11 cellular contexts compared by ENCODE assay signal in genomic region chr5:140925806-140926205, GRCh38. TPM values are rescaled to one million over a fixed set of nuclear protein-coding genes. Genes with fewer than 3 reads are reported as not detected.
DNase-seq lines count a peak whose midpoint lies in the region; ATAC-seq and TF ChIP-seq lines count a peak whose summit lies in the region.
"Had no signal": no experiment of that assay in that cellular context is flagged by ENCODE, and none has a peak within 500 bp of the region (broad histone marks: within the 10 kb centered on the region; RNA-seq: fewer than 3 reads in every experiment).

No MANE protein-coding gene starts in this region.

- H3K27me3 Mint-ChIP-seq in glutamatergic neuron (ENCODE audit: unreplicated experiment) = peaks cover 5% of the 10 kb centered on the region
- peaks cover 25% of the 10 kb centered on the region for H3K27me3 Mint-ChIP-seq in progenitor cell of endocrine pancreas

- H3K4me3 Mint-ChIP-seq in glutamatergic neuron (ENCODE audit: unreplicated experiment) = peak overlapping the region; percentile 88
- peak overlapping the region; percentile 78 for H3K4me3 Mint-ChIP-seq in progenitor cell of endocrine pancreas (ENCODE audit: low read depth)
- H3K4me3 Mint-ChIP-seq: activated CD8-positive, alpha-beta memory T cell treated with anti-CD3 and anti-CD28 coated beads, Interleukin-2, amount 10 ng/mL, durations not matched to agents 7 days and 5 days; central memory CD8-positive, alpha-beta T cell had no signal

- H3K9me3 ChIP-seq in ES-I3 (ENCODE audit: control insufficient read depth, insufficient read depth, low read length) = no peaks in the 10 kb centered on the region

- CTCF ChIA-PET in RWPE1 (lab: Yijun Ruan, JAX) = interaction anchor here (0.5 to 4.2 kb wide), 28 partner anchors 9 to 1074 kb away, joined by 3 to 85 read pairs (median 4); partner anchors contain the start of genes PCDHA13, PCDHA8 and PCDHAC2

- ATAC-seq in HG03432 (IDR thresholded peaks at IDR 0.05; ENCODE audit: unreplicated experiment) = no peak
- ATAC-seq: activated CD8-positive, alpha-beta memory T cell treated with anti-CD3 and anti-CD28 coated beads, Interleukin-2, amount 10 ng/mL, durations not matched to agents 7 days and 5 days had no signal

- H3K9me3 Mint-ChIP-seq in glutamatergic neuron (ENCODE audit: unreplicated experiment) (peaks cover 9% of the 10 kb centered on the region), progenitor cell of endocrine pancreas (ENCODE audit: low read depth) (no peaks in the 10 kb centered on the region)
- H3K9me3 Mint-ChIP-seq: central memory CD8-positive, alpha-beta T cell had no signal

- peak overlapping the region; percentile 59 for H3K27ac ChIP-seq in RWPE1

- H3K9ac ChIP-seq in ES-I3 (ENCODE audit: low read depth, low read length) = peak overlapping the region; percentile 92

- DNase-seq in RWPE1 (ENCODE audit: low spot score) (no peak), glutamatergic neuron (no peak), progenitor cell of endocrine pancreas (ENCODE audit: low spot score, unreplicated experiment) (no peak), HuH-7.5 (ENCODE audit: low spot score) (no peak), T-helper 9 cell (no peak), inferior parietal cortex (ENCODE audit: extremely low spot score) (no peak)
- DNase-seq: activated CD8-positive, alpha-beta memory T cell treated with anti-CD3 and anti-CD28 coated beads, Interleukin-2, amount 10 ng/mL, durations not matched to agents 7 days and 5 days had no signal

- H3K36me3 Mint-ChIP-seq in glutamatergic neuron (ENCODE audit: unreplicated experiment) (no peaks in the 10 kb centered on the region), progenitor cell of endocrine pancreas (ENCODE audit: insufficient read depth) (no peaks in the 10 kb centered on the region)
- H3K36me3 Mint-ChIP-seq: activated CD8-positive, alpha-beta memory T cell treated with anti-CD3 and anti-CD28 coated beads, Interleukin-2, amount 10 ng/mL, durations not matched to agents 7 days and 5 days had no signal

- TF ChIP-seq CTCF in RWPE1 (conservative IDR thresholded peaks at IDR 0.05; ENCODE audit: low read depth) = no peak
- TF ChIP-seq CTCF in glutamatergic neuron (IDR thresholded peaks at IDR 0.05; ENCODE audit: partially characterized antibody, unreplicated experiment) = no peak
- TF ChIP-seq CTCF in progenitor cell of endocrine pancreas (IDR thresholded peaks at IDR 0.05; ENCODE audit: unreplicated experiment) = no peak

- H3K4me1 Mint-ChIP-seq in glutamatergic neuron (ENCODE audit: low read depth, unreplicated experiment) = peaks cover 5% of the 10 kb centered on the region
- peaks cover 12% of the 10 kb centered on the region for H3K4me1 Mint-ChIP-seq in progenitor cell of endocrine pancreas (ENCODE audit: low read depth)
- H3K4me1 Mint-ChIP-seq: central memory CD8-positive, alpha-beta T cell had no signal

- H3K4me1 ChIP-seq in ES-I3 (ENCODE audit: insufficient read depth, low read length) = no peaks in the 10 kb centered on the region

- POLR2A ChIA-PET in RWPE1 (lab: Yijun Ruan, JAX; ENCODE audit: low non-redundant PET) = interaction anchor here (1.0 to 2.0 kb wide), 2 partner anchors 41 to 115 kb away, joined by 7 to 13 read pairs; no protein-coding TSS in a partner anchor

- H3K27ac Mint-ChIP-seq in glutamatergic neuron (ENCODE audit: unreplicated experiment) (peak overlapping the region; percentile 73), progenitor cell of endocrine pancreas (no peak overlapping the region)
- H3K27ac Mint-ChIP-seq: activated CD8-positive, alpha-beta memory T cell treated with anti-CD3 and anti-CD28 coated beads, Interleukin-2, amount 10 ng/mL, durations not matched to agents 7 days and 5 days had no signal

- no peaks in the 10 kb centered on the region for H3K36me3 ChIP-seq in ES-I3 (ENCODE audit: insufficient read depth, low read length)

RNA-seq across cellular contexts. Expression of gene PCDHAC1, which starts 0.3 kb away (rescaled TPM):
- total RNA-seq in glutamatergic neuron (ENCODE audit: unreplicated experiment) (25.2 TPM), progenitor cell of endocrine pancreas (7.7 and 8.9 TPM in 2 replicates)
- total RNA-seq: activated CD8-positive, alpha-beta memory T cell treated with anti-CD3 and anti-CD28 coated beads, Interleukin-2, amount 10 ng/mL, durations not matched to agents 7 days and 5 days had no signal

RNA-seq across cellular contexts. Expression of gene PCDHAC2, which starts 40.5 kb away (rescaled TPM):
- total RNA-seq in glutamatergic neuron (ENCODE audit: unreplicated experiment) (6.0 TPM), progenitor cell of endocrine pancreas (1.8 and 1.9 TPM in 2 replicates)
- total RNA-seq: activated CD8-positive, alpha-beta memory T cell treated with anti-CD3 and anti-CD28 coated beads, Interleukin-2, amount 10 ng/mL, durations not matched to agents 7 days and 5 days had no signal

RNA-seq across cellular contexts. Expression of gene PCDHA13, which starts 43.9 kb away (rescaled TPM):
- 10.2 TPM for total RNA-seq in glutamatergic neuron (ENCODE audit: unreplicated experiment)
- 3.5 and 3.9 TPM in 2 replicates for total RNA-seq in progenitor cell of endocrine pancreas
- total RNA-seq: activated CD8-positive, alpha-beta memory T cell treated with anti-CD3 and anti-CD28 coated beads, Interleukin-2, amount 10 ng/mL, durations not matched to agents 7 days and 5 days; M059J had no signal

RNA-seq across cellular contexts. Expression of gene PCDHA12, which starts 50.7 kb away (rescaled TPM):
- total RNA-seq in glutamatergic neuron (ENCODE audit: unreplicated experiment) (32.4 TPM), progenitor cell of endocrine pancreas (12.9 and 13.7 TPM in 2 replicates)
- total RNA-seq: activated CD8-positive, alpha-beta memory T cell treated with anti-CD3 and anti-CD28 coated beads, Interleukin-2, amount 10 ng/mL, durations not matched to agents 7 days and 5 days; M059J had no signal

RNA-seq across cellular contexts. Expression of gene PCDHA11, which starts 57.0 kb away (rescaled TPM):
- total RNA-seq in glutamatergic neuron (ENCODE audit: unreplicated experiment) (23.2 TPM), progenitor cell of endocrine pancreas (10.0 and 10.5 TPM in 2 replicates)
- total RNA-seq: activated CD8-positive, alpha-beta memory T cell treated with anti-CD3 and anti-CD28 coated beads, Interleukin-2, amount 10 ng/mL, durations not matched to agents 7 days and 5 days had no signal
